Comparison of ENCODE assay signal across 8 cellular contexts in genomic region chr1:220880726-220881506, GRCh38. TPM values are rescaled to one million over a fixed set of nuclear protein-coding genes. Genes with fewer than 3 reads are reported as not detected.
DNase-seq lines count a peak whose midpoint lies in the region; ATAC-seq and TF ChIP-seq lines count a peak whose summit lies in the region.

No MANE protein-coding gene starts in this region.

- DNase-seq in D341Med (ENCODE audit: low spot score) (peak; percentile 53), NCI-H82 treated with DMSO at 0.1 percent for 48 hours (lab: John Stamatoyannopoulos, UW; ENCODE audit: unreplicated experiment) (peak; percentile 37), coronary artery (ENCODE audit: low spot score) (no peak), memory B cell (ENCODE audit: low spot score in 2 of 2) (no peak), tibial nerve (ENCODE audit: low spot score in 2 of 2) (peak in 1 of 2 donors; percentile 53), NCI-H187 (lab: John Stamatoyannopoulos, UW) (no peak)

- no peaks in the 10 kb centered on the region for H3K9me3 ChIP-seq in tibial nerve

- H3K27ac Mint-ChIP-seq in memory B cell = peak overlapping the region; percentile 45

- peak overlapping the region; percentile 72 to 92 for H3K27ac ChIP-seq in coronary artery
- H3K27ac ChIP-seq in tibial nerve = peak overlapping the region; percentile 26 to 99 (median 95)

- no peaks in the 10 kb centered on the region for H3K9me3 Mint-ChIP-seq in memory B cell

- peaks cover 0 to 51% (median 17%) of the 10 kb centered on the region in 4 donors for H3K4me1 ChIP-seq in tibial nerve

- peak in 1 of 2 donors; percentile 71 for TF ChIP-seq EP300 in tibial nerve (IDR thresholded peaks at IDR 0.05)

- peaks cover 24% of the 10 kb centered on the region for H3K4me1 Mint-ChIP-seq in memory B cell

- H3K4me3 ChIP-seq in coronary artery (peak overlapping the region; percentile 89), tibial nerve (peak overlapping the region; percentile 78 to 98 (median 84))

- ATAC-seq in memory B cell (ENCODE audit: low read depth) (no peak), HG03442 (IDR thresholded peaks at IDR 0.05; ENCODE audit: unreplicated experiment) (no peak), HG03045 (IDR thresholded peaks at IDR 0.05; ENCODE audit: unreplicated experiment) (no peak)

- WGBS in tibial nerve, 2 donors = 63 to 68% methylated on average over 37 of the region's 37 CpGs

- peak overlapping the region; percentile 94 for H3K4me3 Mint-ChIP-seq in memory B cell

- H3K27me3 Mint-ChIP-seq in memory B cell = peaks cover 3% of the 10 kb centered on the region

- peaks cover 0 to 26% (median 0%) of the 10 kb centered on the region in 3 donors for H3K36me3 ChIP-seq in tibial nerve

- TF ChIP-seq CTCF in coronary artery (IDR thresholded peaks at IDR 0.05) (no peak), tibial nerve (IDR thresholded peaks at IDR 0.05) (no peak)

- H3K36me3 Mint-ChIP-seq in memory B cell = peaks cover 15% of the 10 kb centered on the region

- TF ChIP-seq POLR2A in tibial nerve (IDR thresholded peaks at IDR 0.05) = peak in 1 of 2 donors; percentile 6

- no peaks in the 10 kb centered on the region for H3K27me3 ChIP-seq in tibial nerve

RNA-seq across cellular contexts. Expression of gene HLX, which starts 1.7 kb away (rescaled TPM):
- 10 to 100 TPM; 16.5 to 29.2 (median 23.0) TPM for total RNA-seq in tibial nerve

Comparison
In these comparisons a context has a peak if more than half of its experiments do, and no peak if none do; other contexts are left out.
1. DNase-seq: peak in D341Med (single experiment) and NCI-H82 treated with DMSO at 0.1 percent for 48 hours (single experiment); none in coronary artery (single experiment), memory B cell (0 of 2) and NCI-H187 (0 of 2).